ENCODE assay signal across 1 cellular context in the genomic region with DNA sequence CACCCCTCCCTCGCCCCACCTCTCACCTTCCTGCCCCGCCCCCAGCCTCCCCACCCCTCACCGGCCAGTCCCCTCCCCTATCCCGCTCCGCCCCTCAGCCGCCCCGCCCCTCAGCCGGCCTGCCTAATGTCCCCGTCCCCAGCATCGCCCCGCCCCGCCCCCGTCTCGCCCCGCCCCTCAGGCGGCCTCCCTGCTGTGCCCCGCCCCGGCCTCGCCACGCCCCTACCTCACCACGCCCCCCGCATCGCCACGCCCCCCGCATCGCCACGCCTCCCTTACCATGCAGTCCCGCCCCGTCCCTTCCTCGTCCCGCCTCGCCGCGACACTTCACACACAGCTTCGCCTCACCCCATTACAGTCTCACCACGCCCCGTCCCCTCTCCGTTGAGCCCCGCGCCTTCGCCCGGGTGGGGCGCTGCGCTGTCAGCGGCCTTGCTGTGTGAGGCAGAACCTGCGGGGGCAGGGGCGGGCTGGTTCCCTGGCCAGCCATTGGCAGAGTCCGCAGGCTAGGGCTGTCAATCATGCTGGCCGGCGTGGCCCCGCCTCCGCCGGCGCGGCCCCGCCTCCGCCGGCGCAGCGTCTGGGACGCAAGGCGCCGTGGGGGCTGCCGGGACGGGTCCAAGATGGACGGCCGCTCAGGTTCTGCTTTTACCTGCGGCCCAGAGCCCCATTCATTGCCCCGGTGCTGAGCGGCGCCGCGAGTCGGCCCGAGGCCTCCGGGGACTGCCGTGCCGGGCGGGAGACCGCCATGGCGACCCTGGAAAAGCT.
TF ChIP-seq lines count a peak whose summit lies in the region.

A gene (plus strand): TSS at position 604 of the 768 bp plus-strand sequence. CDS start 145 bp downstream, at position 749.
A gene (minus strand): TSS at position 461 of the 768 bp plus-strand sequence.

TF ChIP-seq in K562, 482 proteins besides CTCF, POLR2A, EP300 and RAD21 (continued from another document and continues in another):
- TF ChIP-seq, protein P1, sequence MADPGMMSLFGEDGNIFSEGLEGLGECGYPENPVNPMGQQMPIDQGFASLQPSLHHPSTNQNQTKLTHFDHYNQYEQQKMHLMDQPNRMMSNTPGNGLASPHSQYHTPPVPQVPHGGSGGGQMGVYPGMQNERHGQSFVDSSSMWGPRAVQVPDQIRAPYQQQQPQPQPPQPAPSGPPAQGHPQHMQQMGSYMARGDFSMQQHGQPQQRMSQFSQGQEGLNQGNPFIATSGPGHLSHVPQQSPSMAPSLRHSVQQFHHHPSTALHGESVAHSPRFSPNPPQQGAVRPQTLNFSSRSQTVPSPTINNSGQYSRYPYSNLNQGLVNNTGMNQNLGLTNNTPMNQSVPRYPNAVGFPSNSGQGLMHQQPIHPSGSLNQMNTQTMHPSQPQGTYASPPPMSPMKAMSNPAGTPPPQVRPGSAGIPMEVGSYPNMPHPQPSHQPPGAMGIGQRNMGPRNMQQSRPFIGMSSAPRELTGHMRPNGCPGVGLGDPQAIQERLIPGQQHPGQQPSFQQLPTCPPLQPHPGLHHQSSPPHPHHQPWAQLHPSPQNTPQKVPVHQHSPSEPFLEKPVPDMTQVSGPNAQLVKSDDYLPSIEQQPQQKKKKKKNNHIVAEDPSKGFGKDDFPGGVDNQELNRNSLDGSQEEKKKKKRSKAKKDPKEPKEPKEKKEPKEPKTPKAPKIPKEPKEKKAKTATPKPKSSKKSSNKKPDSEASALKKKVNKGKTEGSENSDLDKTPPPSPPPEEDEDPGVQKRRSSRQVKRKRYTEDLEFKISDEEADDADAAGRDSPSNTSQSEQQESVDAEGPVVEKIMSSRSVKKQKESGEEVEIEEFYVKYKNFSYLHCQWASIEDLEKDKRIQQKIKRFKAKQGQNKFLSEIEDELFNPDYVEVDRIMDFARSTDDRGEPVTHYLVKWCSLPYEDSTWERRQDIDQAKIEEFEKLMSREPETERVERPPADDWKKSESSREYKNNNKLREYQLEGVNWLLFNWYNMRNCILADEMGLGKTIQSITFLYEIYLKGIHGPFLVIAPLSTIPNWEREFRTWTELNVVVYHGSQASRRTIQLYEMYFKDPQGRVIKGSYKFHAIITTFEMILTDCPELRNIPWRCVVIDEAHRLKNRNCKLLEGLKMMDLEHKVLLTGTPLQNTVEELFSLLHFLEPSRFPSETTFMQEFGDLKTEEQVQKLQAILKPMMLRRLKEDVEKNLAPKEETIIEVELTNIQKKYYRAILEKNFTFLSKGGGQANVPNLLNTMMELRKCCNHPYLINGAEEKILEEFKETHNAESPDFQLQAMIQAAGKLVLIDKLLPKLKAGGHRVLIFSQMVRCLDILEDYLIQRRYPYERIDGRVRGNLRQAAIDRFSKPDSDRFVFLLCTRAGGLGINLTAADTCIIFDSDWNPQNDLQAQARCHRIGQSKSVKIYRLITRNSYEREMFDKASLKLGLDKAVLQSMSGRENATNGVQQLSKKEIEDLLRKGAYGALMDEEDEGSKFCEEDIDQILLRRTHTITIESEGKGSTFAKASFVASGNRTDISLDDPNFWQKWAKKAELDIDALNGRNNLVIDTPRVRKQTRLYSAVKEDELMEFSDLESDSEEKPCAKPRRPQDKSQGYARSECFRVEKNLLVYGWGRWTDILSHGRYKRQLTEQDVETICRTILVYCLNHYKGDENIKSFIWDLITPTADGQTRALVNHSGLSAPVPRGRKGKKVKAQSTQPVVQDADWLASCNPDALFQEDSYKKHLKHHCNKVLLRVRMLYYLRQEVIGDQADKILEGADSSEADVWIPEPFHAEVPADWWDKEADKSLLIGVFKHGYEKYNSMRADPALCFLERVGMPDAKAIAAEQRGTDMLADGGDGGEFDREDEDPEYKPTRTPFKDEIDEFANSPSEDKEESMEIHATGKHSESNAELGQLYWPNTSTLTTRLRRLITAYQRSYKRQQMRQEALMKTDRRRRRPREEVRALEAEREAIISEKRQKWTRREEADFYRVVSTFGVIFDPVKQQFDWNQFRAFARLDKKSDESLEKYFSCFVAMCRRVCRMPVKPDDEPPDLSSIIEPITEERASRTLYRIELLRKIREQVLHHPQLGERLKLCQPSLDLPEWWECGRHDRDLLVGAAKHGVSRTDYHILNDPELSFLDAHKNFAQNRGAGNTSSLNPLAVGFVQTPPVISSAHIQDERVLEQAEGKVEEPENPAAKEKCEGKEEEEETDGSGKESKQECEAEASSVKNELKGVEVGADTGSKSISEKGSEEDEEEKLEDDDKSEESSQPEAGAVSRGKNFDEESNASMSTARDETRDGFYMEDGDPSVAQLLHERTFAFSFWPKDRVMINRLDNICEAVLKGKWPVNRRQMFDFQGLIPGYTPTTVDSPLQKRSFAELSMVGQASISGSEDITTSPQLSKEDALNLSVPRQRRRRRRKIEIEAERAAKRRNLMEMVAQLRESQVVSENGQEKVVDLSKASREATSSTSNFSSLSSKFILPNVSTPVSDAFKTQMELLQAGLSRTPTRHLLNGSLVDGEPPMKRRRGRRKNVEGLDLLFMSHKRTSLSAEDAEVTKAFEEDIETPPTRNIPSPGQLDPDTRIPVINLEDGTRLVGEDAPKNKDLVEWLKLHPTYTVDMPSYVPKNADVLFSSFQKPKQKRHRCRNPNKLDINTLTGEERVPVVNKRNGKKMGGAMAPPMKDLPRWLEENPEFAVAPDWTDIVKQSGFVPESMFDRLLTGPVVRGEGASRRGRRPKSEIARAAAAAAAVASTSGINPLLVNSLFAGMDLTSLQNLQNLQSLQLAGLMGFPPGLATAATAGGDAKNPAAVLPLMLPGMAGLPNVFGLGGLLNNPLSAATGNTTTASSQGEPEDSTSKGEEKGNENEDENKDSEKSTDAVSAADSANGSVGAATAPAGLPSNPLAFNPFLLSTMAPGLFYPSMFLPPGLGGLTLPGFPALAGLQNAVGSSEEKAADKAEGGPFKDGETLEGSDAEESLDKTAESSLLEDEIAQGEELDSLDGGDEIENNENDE (IDR thresholded peaks at IDR 0.05; ENCODE audit: low read depth, low read length) = no peak
- TF ChIP-seq, protein P2, sequence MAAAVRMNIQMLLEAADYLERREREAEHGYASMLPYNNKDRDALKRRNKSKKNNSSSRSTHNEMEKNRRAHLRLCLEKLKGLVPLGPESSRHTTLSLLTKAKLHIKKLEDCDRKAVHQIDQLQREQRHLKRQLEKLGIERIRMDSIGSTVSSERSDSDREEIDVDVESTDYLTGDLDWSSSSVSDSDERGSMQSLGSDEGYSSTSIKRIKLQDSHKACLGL (CRISPR knock-in tag; IDR thresholded peaks at IDR 0.05; ENCODE audit: borderline replicate concordance, poor library complexity, severe bottlenecking) = no peak
- no peak for TF ChIP-seq ZNF217 (CRISPR knock-in tag; IDR thresholded peaks at IDR 0.05)
- no peak for TF ChIP-seq SRSF1 (IDR thresholded peaks at IDR 0.05; ENCODE audit: low read depth, low read length)
- no peak for TF ChIP-seq BCL6 (CRISPR knock-in tag; IDR thresholded peaks at IDR 0.05)
- TF ChIP-seq, protein P3, sequence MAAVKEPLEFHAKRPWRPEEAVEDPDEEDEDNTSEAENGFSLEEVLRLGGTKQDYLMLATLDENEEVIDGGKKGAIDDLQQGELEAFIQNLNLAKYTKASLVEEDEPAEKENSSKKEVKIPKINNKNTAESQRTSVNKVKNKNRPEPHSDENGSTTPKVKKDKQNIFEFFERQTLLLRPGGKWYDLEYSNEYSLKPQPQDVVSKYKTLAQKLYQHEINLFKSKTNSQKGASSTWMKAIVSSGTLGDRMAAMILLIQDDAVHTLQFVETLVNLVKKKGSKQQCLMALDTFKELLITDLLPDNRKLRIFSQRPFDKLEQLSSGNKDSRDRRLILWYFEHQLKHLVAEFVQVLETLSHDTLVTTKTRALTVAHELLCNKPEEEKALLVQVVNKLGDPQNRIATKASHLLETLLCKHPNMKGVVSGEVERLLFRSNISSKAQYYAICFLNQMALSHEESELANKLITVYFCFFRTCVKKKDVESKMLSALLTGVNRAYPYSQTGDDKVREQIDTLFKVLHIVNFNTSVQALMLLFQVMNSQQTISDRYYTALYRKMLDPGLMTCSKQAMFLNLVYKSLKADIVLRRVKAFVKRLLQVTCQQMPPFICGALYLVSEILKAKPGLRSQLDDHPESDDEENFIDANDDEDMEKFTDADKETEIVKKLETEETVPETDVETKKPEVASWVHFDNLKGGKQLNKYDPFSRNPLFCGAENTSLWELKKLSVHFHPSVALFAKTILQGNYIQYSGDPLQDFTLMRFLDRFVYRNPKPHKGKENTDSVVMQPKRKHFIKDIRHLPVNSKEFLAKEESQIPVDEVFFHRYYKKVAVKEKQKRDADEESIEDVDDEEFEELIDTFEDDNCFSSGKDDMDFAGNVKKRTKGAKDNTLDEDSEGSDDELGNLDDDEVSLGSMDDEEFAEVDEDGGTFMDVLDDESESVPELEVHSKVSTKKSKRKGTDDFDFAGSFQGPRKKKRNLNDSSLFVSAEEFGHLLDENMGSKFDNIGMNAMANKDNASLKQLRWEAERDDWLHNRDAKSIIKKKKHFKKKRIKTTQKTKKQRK (IDR thresholded peaks at IDR 0.05; ENCODE audit: borderline replicate concordance, low read depth, low read length) = no peak
- TF ChIP-seq, protein P4, sequence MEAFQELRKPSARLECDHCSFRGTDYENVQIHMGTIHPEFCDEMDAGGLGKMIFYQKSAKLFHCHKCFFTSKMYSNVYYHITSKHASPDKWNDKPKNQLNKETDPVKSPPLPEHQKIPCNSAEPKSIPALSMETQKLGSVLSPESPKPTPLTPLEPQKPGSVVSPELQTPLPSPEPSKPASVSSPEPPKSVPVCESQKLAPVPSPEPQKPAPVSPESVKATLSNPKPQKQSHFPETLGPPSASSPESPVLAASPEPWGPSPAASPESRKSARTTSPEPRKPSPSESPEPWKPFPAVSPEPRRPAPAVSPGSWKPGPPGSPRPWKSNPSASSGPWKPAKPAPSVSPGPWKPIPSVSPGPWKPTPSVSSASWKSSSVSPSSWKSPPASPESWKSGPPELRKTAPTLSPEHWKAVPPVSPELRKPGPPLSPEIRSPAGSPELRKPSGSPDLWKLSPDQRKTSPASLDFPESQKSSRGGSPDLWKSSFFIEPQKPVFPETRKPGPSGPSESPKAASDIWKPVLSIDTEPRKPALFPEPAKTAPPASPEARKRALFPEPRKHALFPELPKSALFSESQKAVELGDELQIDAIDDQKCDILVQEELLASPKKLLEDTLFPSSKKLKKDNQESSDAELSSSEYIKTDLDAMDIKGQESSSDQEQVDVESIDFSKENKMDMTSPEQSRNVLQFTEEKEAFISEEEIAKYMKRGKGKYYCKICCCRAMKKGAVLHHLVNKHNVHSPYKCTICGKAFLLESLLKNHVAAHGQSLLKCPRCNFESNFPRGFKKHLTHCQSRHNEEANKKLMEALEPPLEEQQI (IDR thresholded peaks at IDR 0.05) = no peak
- no peak for TF ChIP-seq ZZZ3 (IDR thresholded peaks at IDR 0.05)
- TF ChIP-seq, protein P5, sequence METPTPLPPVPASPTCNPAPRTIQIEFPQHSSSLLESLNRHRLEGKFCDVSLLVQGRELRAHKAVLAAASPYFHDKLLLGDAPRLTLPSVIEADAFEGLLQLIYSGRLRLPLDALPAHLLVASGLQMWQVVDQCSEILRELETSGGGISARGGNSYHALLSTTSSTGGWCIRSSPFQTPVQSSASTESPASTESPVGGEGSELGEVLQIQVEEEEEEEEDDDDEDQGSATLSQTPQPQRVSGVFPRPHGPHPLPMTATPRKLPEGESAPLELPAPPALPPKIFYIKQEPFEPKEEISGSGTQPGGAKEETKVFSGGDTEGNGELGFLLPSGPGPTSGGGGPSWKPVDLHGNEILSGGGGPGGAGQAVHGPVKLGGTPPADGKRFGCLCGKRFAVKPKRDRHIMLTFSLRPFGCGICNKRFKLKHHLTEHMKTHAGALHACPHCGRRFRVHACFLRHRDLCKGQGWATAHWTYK (CRISPR knock-in tag; IDR thresholded peaks at IDR 0.05) = peak; percentile 69; the same call in 1 of the 2 replicates
- TF ChIP-seq ZNF143 (CRISPR knock-in tag; IDR thresholded peaks at IDR 0.05) = peak; percentile 70
- TF ChIP-seq, protein P6, sequence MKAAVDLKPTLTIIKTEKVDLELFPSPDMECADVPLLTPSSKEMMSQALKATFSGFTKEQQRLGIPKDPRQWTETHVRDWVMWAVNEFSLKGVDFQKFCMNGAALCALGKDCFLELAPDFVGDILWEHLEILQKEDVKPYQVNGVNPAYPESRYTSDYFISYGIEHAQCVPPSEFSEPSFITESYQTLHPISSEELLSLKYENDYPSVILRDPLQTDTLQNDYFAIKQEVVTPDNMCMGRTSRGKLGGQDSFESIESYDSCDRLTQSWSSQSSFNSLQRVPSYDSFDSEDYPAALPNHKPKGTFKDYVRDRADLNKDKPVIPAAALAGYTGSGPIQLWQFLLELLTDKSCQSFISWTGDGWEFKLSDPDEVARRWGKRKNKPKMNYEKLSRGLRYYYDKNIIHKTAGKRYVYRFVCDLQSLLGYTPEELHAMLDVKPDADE (conservative IDR thresholded peaks at IDR 0.05; ENCODE audit: control insufficient read depth, low read depth, low read length) = no peak
- no peak for TF ChIP-seq ZNF830 (CRISPR knock-in tag; IDR thresholded peaks at IDR 0.05)
- TF ChIP-seq, protein P7, sequence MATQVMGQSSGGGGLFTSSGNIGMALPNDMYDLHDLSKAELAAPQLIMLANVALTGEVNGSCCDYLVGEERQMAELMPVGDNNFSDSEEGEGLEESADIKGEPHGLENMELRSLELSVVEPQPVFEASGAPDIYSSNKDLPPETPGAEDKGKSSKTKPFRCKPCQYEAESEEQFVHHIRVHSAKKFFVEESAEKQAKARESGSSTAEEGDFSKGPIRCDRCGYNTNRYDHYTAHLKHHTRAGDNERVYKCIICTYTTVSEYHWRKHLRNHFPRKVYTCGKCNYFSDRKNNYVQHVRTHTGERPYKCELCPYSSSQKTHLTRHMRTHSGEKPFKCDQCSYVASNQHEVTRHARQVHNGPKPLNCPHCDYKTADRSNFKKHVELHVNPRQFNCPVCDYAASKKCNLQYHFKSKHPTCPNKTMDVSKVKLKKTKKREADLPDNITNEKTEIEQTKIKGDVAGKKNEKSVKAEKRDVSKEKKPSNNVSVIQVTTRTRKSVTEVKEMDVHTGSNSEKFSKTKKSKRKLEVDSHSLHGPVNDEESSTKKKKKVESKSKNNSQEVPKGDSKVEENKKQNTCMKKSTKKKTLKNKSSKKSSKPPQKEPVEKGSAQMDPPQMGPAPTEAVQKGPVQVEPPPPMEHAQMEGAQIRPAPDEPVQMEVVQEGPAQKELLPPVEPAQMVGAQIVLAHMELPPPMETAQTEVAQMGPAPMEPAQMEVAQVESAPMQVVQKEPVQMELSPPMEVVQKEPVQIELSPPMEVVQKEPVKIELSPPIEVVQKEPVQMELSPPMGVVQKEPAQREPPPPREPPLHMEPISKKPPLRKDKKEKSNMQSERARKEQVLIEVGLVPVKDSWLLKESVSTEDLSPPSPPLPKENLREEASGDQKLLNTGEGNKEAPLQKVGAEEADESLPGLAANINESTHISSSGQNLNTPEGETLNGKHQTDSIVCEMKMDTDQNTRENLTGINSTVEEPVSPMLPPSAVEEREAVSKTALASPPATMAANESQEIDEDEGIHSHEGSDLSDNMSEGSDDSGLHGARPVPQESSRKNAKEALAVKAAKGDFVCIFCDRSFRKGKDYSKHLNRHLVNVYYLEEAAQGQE (CRISPR knock-in tag; IDR thresholded peaks at IDR 0.05; ENCODE audit: low read depth) = 0 out of 2 replicates have a peak, but pooled peaks have one; percentile 54
- no peak for TF ChIP-seq CBX5 (IDR thresholded peaks at IDR 0.05; ENCODE audit: borderline replicate concordance, low read depth)
- TF ChIP-seq GATA2 (CRISPR knock-in tag; IDR thresholded peaks at IDR 0.05) = no peak
